Comparison of ENCODE assay signal across 18 cellular contexts in genomic region chr10:63042256-63042655, GRCh38.
DNase-seq lines count a peak whose midpoint lies in the region; ATAC-seq, FAIRE-seq and TF ChIP-seq lines count a peak whose summit lies in the region.
"Had no signal": no experiment of that assay in that cellular context is flagged by ENCODE, and none has a peak within 500 bp of the region (broad histone marks: within the 10 kb centered on the region; RNA-seq: fewer than 3 reads in every experiment).

No MANE protein-coding gene starts in this region.

- H3K4me1 ChIP-seq in SK-N-SH (ENCODE audit: control insufficient read depth in 1 of 2, insufficient read depth in 2 of 2, low read depth in 1 of 2, low read length in 1 of 2): no peaks in the 10 kb centered on the region; a peak in 1 of 4 replicates
- H3K4me1 ChIP-seq: BLaER1 had no signal

- H3K36me3 ChIP-seq in SK-N-SH (replicated peaks in 1 of 2; ENCODE audit: control insufficient read depth in 1 of 2, insufficient read depth in 2 of 2, low read length in 1 of 2): no peaks in the 10 kb centered on the region
- H3K36me3 ChIP-seq: BLaER1 had no signal

- no peak overlapping the region for H3K4me2 ChIP-seq in SK-N-SH
- H3K4me2 ChIP-seq: BLaER1 had no signal

- CTCF ChIA-PET in SK-N-SH (lab: Yijun Ruan, JAX): interaction anchor here (1.5 kb wide), 1 partner anchor 448 kb away, joined by 3 read pairs; no protein-coding TSS in a partner anchor

- WGBS in SK-N-SH (ENCODE audit: low lambda C conversion rate): 24% methylated on average over 4 of the region's 4 CpGs

- no peaks in the 10 kb centered on the region for H3F3A ChIP-seq in SK-N-SH (replicated peaks; ENCODE audit: insufficient read depth)

- no peak overlapping the region for H3K9ac ChIP-seq in SK-N-SH
- H3K9ac ChIP-seq: BLaER1, GM23248 had no signal

- DNase-seq in SK-N-SH: peak; percentile 21
- DNase-seq in amniotic epithelial cell (ENCODE audit: low read depth): peak; percentile 7
- peak; percentile 2 to 20 for DNase-seq in erythroblast (lab: John Stamatoyannopoulos, UW)
- no peak for DNase-seq in NAMALWA (ENCODE audit: low spot score)
- no peak for DNase-seq in HK-2 (ENCODE audit: unreplicated experiment)
- DNase-seq in D341Med (ENCODE audit: low spot score): no peak
- DNase-seq in GM12891 (ENCODE audit: insufficient read length, low spot score): no peak
- DNase-seq: CD8-positive, alpha-beta T cell; GM23248; NCI-H1417; NCI-H1930; NCI-H2171; NCI-H446 treated with DMSO at 0.1 percent for 48 hours; NK-92 treated with Interleukin-12 subunit alpha and Interleukin-12 subunit beta, amount 100 ng/mL, for 24 hours; SIG-M5 had no signal

- TF ChIP-seq RAD21 in SK-N-SH (IDR thresholded peaks at IDR 0.05; ENCODE audit: low read length): no peak

- no peak overlapping the region for H2AFZ ChIP-seq in SK-N-SH (ENCODE audit: low read depth)
- H2AFZ ChIP-seq: GM23248 had no signal

- H3K9me2 ChIP-seq in SK-N-SH: no peaks in the 10 kb centered on the region

- no peak overlapping the region for H3K4me3 ChIP-seq in SK-N-SH (ENCODE audit: low read depth in 2 of 2, low read length in 1 of 2)
- H3K4me3 ChIP-seq: BLaER1, GM23248 had no signal

- no peak for FAIRE-seq in GM12891 (lab: Jason Lieb, UNC)

- H4K20me1 ChIP-seq in SK-N-SH (ENCODE audit: insufficient read depth): no peaks in the 10 kb centered on the region
- H4K20me1 ChIP-seq: BLaER1 had no signal

- H3K27me3 ChIP-seq in SK-N-SH (ENCODE audit: insufficient read depth): no peaks in the 10 kb centered on the region
- H3K27me3 ChIP-seq: BLaER1 had no signal

- no peaks in the 10 kb centered on the region for H3K79me2 ChIP-seq in SK-N-SH (ENCODE audit: insufficient read depth)

- no peak for TF ChIP-seq CTCF in SK-N-SH (IDR thresholded peaks at IDR 0.05)

- POLR2A ChIA-PET in SK-N-SH (lab: Yijun Ruan, JAX): no interaction called here

- no peak for ATAC-seq in SK-N-SH treated with all-trans-retinoic acid at 6 μM for 48 hours
- ATAC-seq: CD8-positive, alpha-beta T cell; HCT116 had no signal

- TF ChIP-seq EP300 in SK-N-SH (IDR thresholded peaks at IDR 0.05; ENCODE audit: borderline replicate concordance in 1 of 2, low read depth in 1 of 2, low read length in 1 of 2): no peak

- TF ChIP-seq POLR2A in erythroblast (IDR thresholded peaks at IDR 0.05; ENCODE audit: low read length) (no peak), GM12891 (IDR thresholded peaks at IDR 0.05; ENCODE audit: low read depth, low read length) (no peak)

- no peak overlapping the region for H3K27ac ChIP-seq in SK-N-SH (ENCODE audit: low read depth in 2 of 2, low read length in 1 of 2)
- H3K27ac ChIP-seq: BLaER1, GM23248 had no signal

- peaks cover 4% of the 10 kb centered on the region for H3K9me3 ChIP-seq in SK-N-SH

TF ChIP-seq in SK-N-SH, 30 proteins besides CTCF, POLR2A, EP300 and RAD21 (continues in another document):
- no peak for TF ChIP-seq REST (IDR thresholded peaks at IDR 0.05; ENCODE audit: low read depth, low read length)

TF ChIP-seq in SK-N-SH treated with all-trans-retinoic acid at 6 μM for 48 hours, 23 proteins besides CTCF, POLR2A, EP300 and RAD21 (continues in another document):
- TF ChIP-seq TOX (CRISPR knock-in tag; IDR thresholded peaks at IDR 0.05; ENCODE audit: borderline replicate concordance) (no peak), ARNTL (CRISPR knock-in tag; IDR thresholded peaks at IDR 0.05; ENCODE audit: borderline replicate concordance, low read depth) (no peak), ZFP30 (CRISPR knock-in tag; IDR thresholded peaks at IDR 0.05) (no peak), PPARA (CRISPR knock-in tag; IDR thresholded peaks at IDR 0.05; ENCODE audit: borderline replicate concordance) (no peak), OSR1 (CRISPR knock-in tag; IDR thresholded peaks at IDR 0.05) (no peak), ZC3H10 (CRISPR knock-in tag; IDR thresholded peaks at IDR 0.05) (no peak), CREB5 (CRISPR knock-in tag; IDR thresholded peaks at IDR 0.05; ENCODE audit: low read depth) (no peak), RARB (CRISPR knock-in tag; IDR thresholded peaks at IDR 0.05) (no peak), CSDC2 (CRISPR knock-in tag; IDR thresholded peaks at IDR 0.05) (no peak), TCF4 (CRISPR knock-in tag; IDR thresholded peaks at IDR 0.05; ENCODE audit: borderline replicate concordance) (no peak), ZFP3 (CRISPR knock-in tag; IDR thresholded peaks at IDR 0.05) (no peak), ZNF70 (CRISPR knock-in tag; IDR thresholded peaks at IDR 0.05) (no peak), BACH2 (CRISPR knock-in tag; IDR thresholded peaks at IDR 0.05; ENCODE audit: borderline replicate concordance) (no peak), CSRNP3 (CRISPR knock-in tag; IDR thresholded peaks at IDR 0.05) (no peak)

TF ChIP-seq in GM12891, 5 proteins besides CTCF, POLR2A, EP300 and RAD21:
- no peak for TF ChIP-seq POLR2AphosphoS5 (IDR thresholded peaks at IDR 0.05; ENCODE audit: low read depth, low read length)
- no peak for TF ChIP-seq TAF1 (IDR thresholded peaks at IDR 0.05; ENCODE audit: low read depth, low read length)
- TF ChIP-seq PAX5 (IDR thresholded peaks at IDR 0.05; ENCODE audit: insufficient read depth, low read length, severe bottlenecking): no peak
- no peak for TF ChIP-seq SPI1 (IDR thresholded peaks at IDR 0.05; ENCODE audit: low read depth, low read length)
- TF ChIP-seq POU2F2 (IDR thresholded peaks at IDR 0.05; ENCODE audit: low read depth, low read length): no peak

Comparison
In these comparisons a context has a peak if more than half of its experiments do, and no peak if none do; other contexts are left out.
1. DNase-seq: peak in SK-N-SH (single experiment), amniotic epithelial cell (single experiment) and erythroblast (2 of 2); none in NAMALWA (single experiment), HK-2 (single experiment), D341Med (single experiment) and GM12891 (single experiment).